22 cellular contexts compared by ENCODE assay signal in genomic region chr4:158291334-158292055, GRCh38.
A peak's percentile ranks its signal among the peaks of the same experiment; 100 is the strongest.
DNase-seq lines count a peak whose midpoint lies in the region; ATAC-seq, FAIRE-seq and TF ChIP-seq lines count a peak whose summit lies in the region.
"Had no signal": no experiment of that assay in that cellular context is flagged by ENCODE, and none has a peak within 500 bp of the region (broad histone marks: within the 10 kb centered on the region; RNA-seq: fewer than 3 reads in every experiment).

No MANE protein-coding gene starts in this region.

- in situ Hi-C loops in HepG2 (cut with HindIII; ENCODE audit: extremely low pct_ligation_motif_present, low pct_unique_long_range_greater_than_20kb): no loop called here

- no TSS peak for BruUV-seq in HepG2 (replicated peaks; lab: Mats Ljungman, UMichigan)

- no peak for FAIRE-seq in HepG2 (lab: Jason Lieb, UNC)
- FAIRE-seq: GM12892, GM18507, H54, K562 had no signal

- no peak for TF ChIP-seq EP300 in HepG2 (IDR thresholded peaks at IDR 0.05; ENCODE audit: low read depth in 2 of 2, low read length in 2 of 2)
- no peak for TF ChIP-seq EP300 in HepG2 (CRISPR knock-in tag; IDR thresholded peaks at IDR 0.05; ENCODE audit: borderline replicate concordance)

- no peak for TF ChIP-seq POLR2A in HepG2 (IDR thresholded peaks at IDR 0.05; ENCODE audit: insufficient read depth in 1 of 2, low read depth in 2 of 2, low read length in 2 of 2)

- POLR2A ChIA-PET in HepG2 (lab: Yijun Ruan, JAX): no interaction called here

- H3K36me3 ChIP-seq in WERI-Rb-1 (no peaks in the 10 kb centered on the region), HepG2 (replicated peaks in 1 of 2; ENCODE audit: control insufficient read depth in 1 of 2, insufficient read depth in 2 of 2, low read length in 2 of 2) (no peaks in the 10 kb centered on the region), upper lobe of right lung (no peaks in the 10 kb centered on the region), H7 (replicated peaks; ENCODE audit: control insufficient read depth, insufficient read depth, low read length) (no peaks in the 10 kb centered on the region)
- H3K36me3 ChIP-seq: BLaER1 had no signal

- peaks cover 25% of the 10 kb centered on the region for H3K4me1 ChIP-seq in HepG2 (ENCODE audit: insufficient read depth, low read length)
- H3K4me1 ChIP-seq in upper lobe of right lung: no peaks in the 10 kb centered on the region
- H3K4me1 ChIP-seq: BLaER1 had no signal

- no peaks in the 10 kb centered on the region for H3K79me2 ChIP-seq in HepG2 (ENCODE audit: insufficient read depth, low read length)

- H3K4me2 ChIP-seq in HepG2 (ENCODE audit: low read depth, low read length): peak overlapping the region; percentile 56
- H3K4me2 ChIP-seq: BLaER1 had no signal

- H2AFZ ChIP-seq in HepG2 (ENCODE audit: low read length): no peak overlapping the region
- H2AFZ ChIP-seq: GM23248 had no signal

- TF ChIP-seq CTCF in WERI-Rb-1 (IDR thresholded peaks at IDR 0.05; ENCODE audit: low read depth, low read length) (no peak), HepG2 (CRISPR knock-in tag; IDR thresholded peaks at IDR 0.05) (no peak), upper lobe of right lung (IDR thresholded peaks at IDR 0.05) (no peak)

- H4K20me1 ChIP-seq in HepG2 (ENCODE audit: insufficient read depth, low read length): no peaks in the 10 kb centered on the region
- H4K20me1 ChIP-seq: BLaER1 had no signal

- H3K27ac ChIP-seq in WERI-Rb-1 (no peak overlapping the region), HepG2 (ENCODE audit: extremely low read length, insufficient read depth, low read length) (no peak overlapping the region), upper lobe of right lung (no peak overlapping the region)
- H3K27ac ChIP-seq: 22Rv1, BLaER1, GM23248 had no signal

- intact Hi-C loops in HepG2 (cut with micrococcal nuclease; ENCODE audit: unreplicated experiment): no loop called here
- intact Hi-C loops in upper lobe of right lung (cut with DNase I): no loop called here

- H3K4me3 ChIP-seq in WERI-Rb-1 (ENCODE audit: low read depth, low read length) (no peak overlapping the region), HepG2 (replicated peaks in 1 of 3; ENCODE audit: insufficient read depth in 1 of 3, low read depth in 2 of 3, low read length in 3 of 3) (peak overlapping the region in 1 of 3 experiments; percentile 52; a peak in 1 of 6 replicates), upper lobe of right lung (no peak overlapping the region), H7 (ENCODE audit: insufficient read depth, low read depth, low read length) (no peak overlapping the region)
- H3K4me3 ChIP-seq: BLaER1, GM23248, K562 had no signal

- ATAC-seq in HepG2 (peak; percentile 87), upper lobe of right lung (peak; percentile 20)
- ATAC-seq: HCT116, K562 had no signal

- peaks cover 6% of the 10 kb centered on the region for H3K9me3 ChIP-seq in WERI-Rb-1 (ENCODE audit: severe bottlenecking)
- peaks cover 20% of the 10 kb centered on the region for H3K9me3 ChIP-seq in HepG2 (ENCODE audit: low read length)
- H3K9me3 ChIP-seq in upper lobe of right lung: no peaks in the 10 kb centered on the region

- CTCF ChIA-PET in HepG2 (lab: Yijun Ruan, JAX; ENCODE audit: low intra/inter-chr PET ratio, low total read pairs): no interaction called here

- DNase-seq in DMS53 (lab: John Stamatoyannopoulos, UW) (peak; percentile 6), DMS53 treated with DMSO at 0.1 percent for 48 hours (lab: John Stamatoyannopoulos, UW; ENCODE audit: unreplicated experiment) (no peak), WERI-Rb-1 (peak; percentile 7), HepG2 (ENCODE audit: low spot score) (no peak), upper lobe of right lung (no peak), HK-2 (ENCODE audit: unreplicated experiment) (no peak), H7 (no peak), LoVo (ENCODE audit: low spot score) (no peak)
- DNase-seq: CD4-positive, alpha-beta memory T cell; DMS 273 treated with DMSO at 0.1 percent for 48 hours; DMS79; GDM1; GM23248; HFFc6; IMR-90 had no signal

- WGBS in HepG2 (ENCODE audit: low lambda C conversion rate): 48% methylated on average over 4 of the region's 11 CpGs

- TF ChIP-seq RAD21 in HepG2 (CRISPR knock-in tag; IDR thresholded peaks at IDR 0.05): no peak

- H3K9ac ChIP-seq in HepG2 (ENCODE audit: insufficient read depth, low read depth, low read length): no peak overlapping the region
- H3K9ac ChIP-seq: BLaER1, GM23248 had no signal

- H3K27me3 ChIP-seq in WERI-Rb-1 (ENCODE audit: insufficient read depth, low read depth, severe bottlenecking): no peaks in the 10 kb centered on the region
- no peaks in the 10 kb centered on the region; a peak in 1 of 5 replicates for H3K27me3 ChIP-seq in HepG2 (ENCODE audit: control insufficient read depth in 1 of 2, insufficient read depth in 2 of 2, low read length in 2 of 2)
- no peaks in the 10 kb centered on the region for H3K27me3 ChIP-seq in upper lobe of right lung
- H3K27me3 ChIP-seq in H7 (ENCODE audit: control insufficient read depth, insufficient read depth, low read length): peaks cover 8% of the 10 kb centered on the region; the same call in 1 of the 2 replicates
- H3K27me3 ChIP-seq: BLaER1 had no signal

TF ChIP-seq in HepG2, 621 proteins besides CTCF, POLR2A, EP300 and RAD21 (continues in another document):
- no peak for TF ChIP-seq ZNF724P (CRISPR knock-in tag; IDR thresholded peaks at IDR 0.05; ENCODE audit: borderline replicate concordance)
- no peak for TF ChIP-seq ZNF451 (CRISPR knock-in tag; IDR thresholded peaks at IDR 0.05)
- TF ChIP-seq KDM1A (CRISPR knock-in tag; IDR thresholded peaks at IDR 0.05): 0 out of 2 replicates have a peak, but pooled peaks have one; percentile 16
- TF ChIP-seq ZNF768 (CRISPR knock-in tag; IDR thresholded peaks at IDR 0.05): peak; percentile 88
- no peak for TF ChIP-seq TEAD3 (CRISPR knock-in tag; optimal IDR thresholded peaks at IDR 0.05; ENCODE audit: borderline replicate concordance)
- no peak for TF ChIP-seq TCF12 (IDR thresholded peaks at IDR 0.05)
- no peak for TF ChIP-seq TCF12 (CRISPR knock-in tag; IDR thresholded peaks at IDR 0.05)
- TF ChIP-seq ZNF740 (CRISPR knock-in tag; IDR thresholded peaks at IDR 0.05): no peak
- no peak for TF ChIP-seq MTA1 (CRISPR knock-in tag; IDR thresholded peaks at IDR 0.05; ENCODE audit: borderline replicate concordance)
- TF ChIP-seq NCOR1 (IDR thresholded peaks at IDR 0.05; ENCODE audit: borderline replicate concordance, low read length): no peak
- no peak for TF ChIP-seq ZNF124 (CRISPR knock-in tag; IDR thresholded peaks at IDR 0.05)
- no peak for TF ChIP-seq HBP1 (CRISPR knock-in tag; IDR thresholded peaks at IDR 0.05; ENCODE audit: low read depth)
- no peak for TF ChIP-seq GTF3A (CRISPR knock-in tag; conservative IDR thresholded peaks at IDR 0.05)
- no peak for TF ChIP-seq DR1 (CRISPR knock-in tag; IDR thresholded peaks at IDR 0.05)
- no peak for TF ChIP-seq RELA (CRISPR knock-in tag; IDR thresholded peaks at IDR 0.05)
- 0 out of 2 replicates have a peak, but pooled peaks have one; percentile 40 for TF ChIP-seq FOXO4 (CRISPR knock-in tag; conservative IDR thresholded peaks at IDR 0.05)
- peak; percentile 62; the same call in 1 of the 2 replicates for TF ChIP-seq ZMYM3 (CRISPR knock-in tag; IDR thresholded peaks at IDR 0.05)
- no peak for TF ChIP-seq RFX1 (IDR thresholded peaks at IDR 0.05)
- TF ChIP-seq RNF219 (CRISPR knock-in tag; IDR thresholded peaks at IDR 0.05): no peak

Comparison
In these comparisons a context has a peak if more than half of its experiments do, and no peak if none do; other contexts are left out.
1. DNase-seq: peak in DMS53 (single experiment) and WERI-Rb-1 (single experiment); none in DMS53 treated with DMSO at 0.1 percent for 48 hours (single experiment), HepG2 (single experiment), upper lobe of right lung (single experiment), HK-2 (single experiment), H7 (single experiment) and LoVo (single experiment).